In the genomic region with DNA sequence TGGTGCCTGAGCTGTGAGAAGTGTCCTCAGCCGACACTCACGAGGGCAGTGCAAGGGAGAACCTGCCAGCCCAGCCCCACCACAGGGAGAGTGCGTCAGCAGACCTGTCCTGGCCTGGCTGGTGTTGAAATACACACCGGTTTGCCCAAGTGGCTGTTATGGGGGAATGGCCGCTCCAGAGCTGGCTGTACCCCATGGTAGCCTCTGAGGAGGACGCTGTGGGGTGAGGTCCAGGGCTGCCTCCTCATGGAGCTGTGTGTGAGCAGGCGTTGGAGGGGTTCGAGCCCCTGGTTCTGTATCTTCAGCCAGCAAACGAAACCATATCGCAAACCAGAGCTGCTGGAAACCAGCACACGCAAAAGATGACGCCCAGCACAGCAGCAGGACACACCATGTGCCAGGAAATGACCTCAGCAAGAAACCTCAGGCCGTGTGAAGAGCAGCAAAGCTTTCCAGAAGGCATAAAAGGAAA, we compare ENCODE assay signal across 8 cellular contexts. TPM values are rescaled to one million over a fixed set of nuclear protein-coding genes. Genes with fewer than 3 reads are reported as not detected.
DNase-seq lines count a peak whose midpoint lies in the region; ATAC-seq and TF ChIP-seq lines count a peak whose summit lies in the region.

No MANE protein-coding gene starts in this region.

- intact Hi-C loops in lower lobe of right lung (cut with DNase I) = no loop called here

- peak in 2 of 4 donors; percentile 3 to 82 for TF ChIP-seq EP300 in upper lobe of left lung (IDR thresholded peaks at IDR 0.05)

- H3K36me3 Mint-ChIP-seq in activated T-cell treated with anti-CD3 and anti-CD28 coated beads, Interleukin-2, amount 50 U/mL, for 24 hours (ENCODE audit: low read depth) = peaks cover 15% of the 10 kb centered on the region

- peaks cover 9% of the 10 kb centered on the region for H3K4me1 Mint-ChIP-seq in activated T-cell treated with anti-CD3 and anti-CD28 coated beads, Interleukin-2, amount 50 U/mL, for 24 hours (ENCODE audit: low read depth)

- DNase-seq in activated T-cell treated with anti-CD3 and anti-CD28 coated beads, Interleukin-2, amount 50 U/mL, for 24 hours = no peak
- no peak for DNase-seq in activated T-cell treated with anti-CD3 and anti-CD28 coated beads, Interleukin-2, amount 50 U/mL, for 1 hour
- peak; percentile 60 for DNase-seq in cerebellar cortex (ENCODE audit: low spot score)
- DNase-seq in lower lobe of right lung = peak; percentile 83
- peak in 1 of 2 donors; percentile 86 for DNase-seq in upper lobe of left lung
- no peak for DNase-seq in NCI-H2081 treated with DMSO at 0.1 percent for 48 hours (lab: John Stamatoyannopoulos, UW)
- no peak for DNase-seq in NCI-H1105 (lab: John Stamatoyannopoulos, UW)
- no peak for DNase-seq in effector CD4-positive, alpha-beta T cell

- H3K9me3 Mint-ChIP-seq in activated T-cell treated with anti-CD3 and anti-CD28 coated beads, Interleukin-2, amount 50 U/mL, for 24 hours = no peaks in the 10 kb centered on the region

- peak in 2 of 4 donors; percentile 39 to 46 for TF ChIP-seq POLR2A in upper lobe of left lung (IDR thresholded peaks at IDR 0.05)

- TF ChIP-seq CTCF in lower lobe of right lung (IDR thresholded peaks at IDR 0.05) (no peak), upper lobe of left lung (IDR thresholded peaks at IDR 0.05) (no peak)

- H3K4me3 ChIP-seq in lower lobe of right lung (no peak overlapping the region), upper lobe of left lung (no peak overlapping the region)

- H3K4me1 ChIP-seq in lower lobe of right lung = peaks cover 21% of the 10 kb centered on the region
- peaks cover 7 to 18% (median 13%) of the 10 kb centered on the region in 4 donors for H3K4me1 ChIP-seq in upper lobe of left lung

- H3K27ac Mint-ChIP-seq in activated T-cell treated with anti-CD3 and anti-CD28 coated beads, Interleukin-2, amount 50 U/mL, for 24 hours = peak overlapping the region; percentile 80

- H3K27me3 ChIP-seq in lower lobe of right lung (ENCODE audit: low read depth) = no peaks in the 10 kb centered on the region
- no peaks in the 10 kb centered on the region for H3K27me3 ChIP-seq in upper lobe of left lung

- ATAC-seq in lower lobe of right lung (peak; percentile 87 to 93), upper lobe of left lung (ENCODE audit: low FRiP score in 2 of 2) (peak; percentile 88)

- no peaks in the 10 kb centered on the region for H3K27me3 Mint-ChIP-seq in activated T-cell treated with anti-CD3 and anti-CD28 coated beads, Interleukin-2, amount 50 U/mL, for 24 hours

- 62% methylated on average over 13 of the region's 13 CpGs for WGBS in upper lobe of left lung, 2 donors

- H3K9me3 ChIP-seq in lower lobe of right lung (no peaks in the 10 kb centered on the region), upper lobe of left lung (no peaks in the 10 kb centered on the region)

- H3K36me3 ChIP-seq in lower lobe of right lung (peaks cover 27% of the 10 kb centered on the region), upper lobe of left lung (peaks cover 0 to 30% (median 19%) of the 10 kb centered on the region in 4 donors)

- H3K27ac ChIP-seq in lower lobe of right lung (peak overlapping the region; percentile 83), upper lobe of left lung (peak overlapping the region; percentile 78 to 85 (median 79))

- no peak overlapping the region for H3K4me3 Mint-ChIP-seq in activated T-cell treated with anti-CD3 and anti-CD28 coated beads, Interleukin-2, amount 50 U/mL, for 24 hours

RNA-seq across cellular contexts. Expression of gene ANKRD9, which starts 9.3 kb away (rescaled TPM):
- total RNA-seq in lower lobe of right lung (19.5 TPM), upper lobe of left lung (10 to 100 TPM; 21.0 to 99.9 (median 47.6) TPM)

Comparison
In these comparisons a context has a peak if more than half of its experiments do, and no peak if none do; other contexts are left out.
1. DNase-seq: peak in cerebellar cortex (single experiment) and lower lobe of right lung (single experiment); none in activated T-cell treated with anti-CD3 and anti-CD28 coated beads, Interleukin-2, amount 50 U/mL, for 24 hours (single experiment), activated T-cell treated with anti-CD3 and anti-CD28 coated beads, Interleukin-2, amount 50 U/mL, for 1 hour (single experiment), NCI-H2081 treated with DMSO at 0.1 percent for 48 hours (single experiment), NCI-H1105 (single experiment) and effector CD4-positive, alpha-beta T cell (single experiment).